In the genomic region with DNA sequence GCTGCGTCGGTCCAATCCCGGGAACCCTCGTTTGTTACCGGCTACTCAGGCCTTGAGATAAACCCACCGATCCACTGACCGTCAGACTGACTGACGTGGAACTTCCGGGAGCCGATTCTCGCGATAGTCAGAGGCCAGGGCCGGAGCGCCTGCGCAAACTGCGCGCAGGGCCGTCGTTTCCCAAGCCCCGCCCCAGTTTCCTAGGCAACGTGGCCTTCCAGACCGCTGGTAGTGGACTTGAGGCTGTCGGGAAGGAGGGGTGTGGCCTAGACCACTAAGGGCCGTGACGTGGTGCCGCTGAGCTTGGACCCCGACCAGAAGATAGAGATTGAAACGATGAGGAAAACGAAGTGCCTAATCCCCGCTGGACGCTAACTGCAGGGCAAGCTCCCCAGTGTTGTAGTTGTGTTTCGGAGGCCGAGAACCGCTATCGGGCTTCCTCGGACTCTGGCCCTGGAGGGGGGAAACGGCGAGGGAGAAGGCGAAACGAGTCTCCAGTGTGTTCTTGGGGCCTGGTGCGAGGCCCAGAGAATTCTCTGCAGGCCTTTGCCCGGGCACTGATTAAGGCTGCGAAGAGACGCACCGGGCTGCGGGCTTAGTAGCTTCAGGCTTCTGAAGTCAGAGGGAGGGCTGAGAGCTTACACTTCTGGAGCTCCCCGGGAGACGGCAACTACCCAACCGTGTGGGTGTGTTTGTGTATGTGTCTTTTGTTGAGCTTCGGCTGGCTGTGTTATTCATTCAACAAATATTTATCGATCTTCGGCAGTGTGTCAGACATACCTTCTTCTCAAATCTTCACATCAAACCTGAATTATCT, we compare ENCODE assay signal across 1 cellular context.
TF ChIP-seq lines count a peak whose summit lies in the region.

COPB2 (minus strand) TSS at position 96 of the 817 bp plus-strand sequence. CDS start 97 bp downstream, outside the sequence.

TF ChIP-seq in K562, 482 proteins besides CTCF, POLR2A, EP300 and RAD21 (continued from another document and continues in another):
- TF ChIP-seq, protein P1, sequence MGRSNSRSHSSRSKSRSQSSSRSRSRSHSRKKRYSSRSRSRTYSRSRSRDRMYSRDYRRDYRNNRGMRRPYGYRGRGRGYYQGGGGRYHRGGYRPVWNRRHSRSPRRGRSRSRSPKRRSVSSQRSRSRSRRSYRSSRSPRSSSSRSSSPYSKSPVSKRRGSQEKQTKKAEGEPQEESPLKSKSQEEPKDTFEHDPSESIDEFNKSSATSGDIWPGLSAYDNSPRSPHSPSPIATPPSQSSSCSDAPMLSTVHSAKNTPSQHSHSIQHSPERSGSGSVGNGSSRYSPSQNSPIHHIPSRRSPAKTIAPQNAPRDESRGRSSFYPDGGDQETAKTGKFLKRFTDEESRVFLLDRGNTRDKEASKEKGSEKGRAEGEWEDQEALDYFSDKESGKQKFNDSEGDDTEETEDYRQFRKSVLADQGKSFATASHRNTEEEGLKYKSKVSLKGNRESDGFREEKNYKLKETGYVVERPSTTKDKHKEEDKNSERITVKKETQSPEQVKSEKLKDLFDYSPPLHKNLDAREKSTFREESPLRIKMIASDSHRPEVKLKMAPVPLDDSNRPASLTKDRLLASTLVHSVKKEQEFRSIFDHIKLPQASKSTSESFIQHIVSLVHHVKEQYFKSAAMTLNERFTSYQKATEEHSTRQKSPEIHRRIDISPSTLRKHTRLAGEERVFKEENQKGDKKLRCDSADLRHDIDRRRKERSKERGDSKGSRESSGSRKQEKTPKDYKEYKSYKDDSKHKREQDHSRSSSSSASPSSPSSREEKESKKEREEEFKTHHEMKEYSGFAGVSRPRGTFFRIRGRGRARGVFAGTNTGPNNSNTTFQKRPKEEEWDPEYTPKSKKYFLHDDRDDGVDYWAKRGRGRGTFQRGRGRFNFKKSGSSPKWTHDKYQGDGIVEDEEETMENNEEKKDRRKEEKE (IDR thresholded peaks at IDR 0.05; ENCODE audit: borderline replicate concordance in 1 of 2, control insufficient read depth in 1 of 2, low read depth in 2 of 2, low read length in 1 of 2): no peak
- TF ChIP-seq POLR2B (IDR thresholded peaks at IDR 0.05; ENCODE audit: low read depth, partially characterized antibody) (peak; percentile 87), KDM1A (IDR thresholded peaks at IDR 0.05) (no peak), CHCHD3 (CRISPR knock-in tag; IDR thresholded peaks at IDR 0.05) (no peak), BACH1 (tag; IDR thresholded peaks at IDR 0.05) (no peak), JUNB (CRISPR knock-in tag; conservative IDR thresholded peaks at IDR 0.05) (no peak), POU5F1 (IDR thresholded peaks at IDR 0.05; ENCODE audit: borderline replicate concordance, low read depth, low read length, partially characterized antibody) (no peak), KDM4B (IDR thresholded peaks at IDR 0.05; ENCODE audit: borderline replicate concordance in 2 of 2, low read depth in 1 of 2) (no peak; a peak in 1 of 4 replicates), HDAC3 (IDR thresholded peaks at IDR 0.05; ENCODE audit: borderline replicate concordance, partially characterized antibody) (peak; percentile 70), RBM15 (IDR thresholded peaks at IDR 0.05; ENCODE audit: insufficient read depth, low read length) (no peak), ATF7 (IDR thresholded peaks at IDR 0.05) (peak; percentile 86), FOXJ3 (CRISPR knock-in tag; IDR thresholded peaks at IDR 0.05) (no peak), ILF3 (IDR thresholded peaks at IDR 0.05; ENCODE audit: borderline replicate concordance) (no peak), CEBPG (CRISPR knock-in tag; IDR thresholded peaks at IDR 0.05) (no peak), CEBPG (tag; conservative IDR thresholded peaks at IDR 0.05 in 1 of 2, IDR thresholded peaks at IDR 0.05 in 1 of 2) (no peak), THRAP3 (IDR thresholded peaks at IDR 0.05; ENCODE audit: borderline replicate concordance) (no peak), SUPT5H (IDR thresholded peaks at IDR 0.05) (peak; percentile 95), KHSRP (IDR thresholded peaks at IDR 0.05) (no peak), EZH2 (IDR thresholded peaks at IDR 0.05; ENCODE audit: borderline replicate concordance, low read depth, low read length) (no peak), TCF15 (CRISPR knock-in tag; IDR thresholded peaks at IDR 0.05) (no peak), MAFK (IDR thresholded peaks at IDR 0.05; ENCODE audit: low read length) (no peak), TBP (optimal IDR thresholded peaks at IDR 0.05; ENCODE audit: low read depth, low read length) (peak; percentile 80), ZBED1 (IDR thresholded peaks at IDR 0.05) (0 out of 2 replicates have a peak, but pooled peaks have one; percentile 63), SRF (CRISPR knock-in tag; IDR thresholded peaks at IDR 0.05) (no peak; a peak in 1 of 4 replicates), MCM7 (IDR thresholded peaks at IDR 0.05) (no peak), ZNF511 (CRISPR knock-in tag; IDR thresholded peaks at IDR 0.05) (no peak; the same call in 1 of the 2 replicates), TCF7 (IDR thresholded peaks at IDR 0.05; ENCODE audit: borderline replicate concordance) (no peak), EHMT2 (IDR thresholded peaks at IDR 0.05) (no peak), ZBTB26 (CRISPR knock-in tag; IDR thresholded peaks at IDR 0.05) (no peak), NRF1 (conservative IDR thresholded peaks at IDR 0.05 in 1 of 2, IDR thresholded peaks at IDR 0.05 in 1 of 2) (peak; percentile 97 to 98), SP2 (IDR thresholded peaks at IDR 0.05; ENCODE audit: extremely low read depth, low read depth, low read length, poor library complexity, severe bottlenecking) (no peak), ARHGAP35 (IDR thresholded peaks at IDR 0.05; ENCODE audit: partially characterized antibody) (peak; percentile 95), ZNF780A (CRISPR knock-in tag; IDR thresholded peaks at IDR 0.05) (no peak), ZBTB1 (CRISPR knock-in tag; IDR thresholded peaks at IDR 0.05; ENCODE audit: borderline replicate concordance, low read depth) (no peak), BDP1 (IDR thresholded peaks at IDR 0.05; ENCODE audit: insufficient read depth, insufficient read length) (no peak), STAT5A (IDR thresholded peaks at IDR 0.05; ENCODE audit: borderline replicate concordance, low read length) (no peak), CXXC5 (CRISPR knock-in tag; IDR thresholded peaks at IDR 0.05) (peak; percentile 69), ATF1 (CRISPR knock-in tag; IDR thresholded peaks at IDR 0.05) (0 out of 2 replicates have a peak, but pooled peaks have one; percentile 2), ATF1 (tag; IDR thresholded peaks at IDR 0.05) (peak; percentile 95), ZNF3 (CRISPR knock-in tag; IDR thresholded peaks at IDR 0.05) (no peak), SPI1 (IDR thresholded peaks at IDR 0.05; ENCODE audit: borderline replicate concordance, low read depth, low read length) (no peak), SMC3 (conservative IDR thresholded peaks at IDR 0.05; ENCODE audit: insufficient read depth, low read depth, low read length) (no peak)
- TF ChIP-seq, protein P2, sequence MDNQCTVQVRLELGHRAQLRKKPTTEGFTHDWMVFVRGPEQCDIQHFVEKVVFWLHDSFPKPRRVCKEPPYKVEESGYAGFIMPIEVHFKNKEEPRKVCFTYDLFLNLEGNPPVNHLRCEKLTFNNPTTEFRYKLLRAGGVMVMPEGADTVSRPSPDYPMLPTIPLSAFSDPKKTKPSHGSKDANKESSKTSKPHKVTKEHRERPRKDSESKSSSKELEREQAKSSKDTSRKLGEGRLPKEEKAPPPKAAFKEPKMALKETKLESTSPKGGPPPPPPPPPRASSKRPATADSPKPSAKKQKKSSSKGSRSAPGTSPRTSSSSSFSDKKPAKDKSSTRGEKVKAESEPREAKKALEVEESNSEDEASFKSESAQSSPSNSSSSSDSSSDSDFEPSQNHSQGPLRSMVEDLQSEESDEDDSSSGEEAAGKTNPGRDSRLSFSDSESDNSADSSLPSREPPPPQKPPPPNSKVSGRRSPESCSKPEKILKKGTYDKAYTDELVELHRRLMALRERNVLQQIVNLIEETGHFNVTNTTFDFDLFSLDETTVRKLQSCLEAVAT (IDR thresholded peaks at IDR 0.05): peak; percentile 13 to 64; a peak in 2 of 4 replicates
- TF ChIP-seq, protein P3, sequence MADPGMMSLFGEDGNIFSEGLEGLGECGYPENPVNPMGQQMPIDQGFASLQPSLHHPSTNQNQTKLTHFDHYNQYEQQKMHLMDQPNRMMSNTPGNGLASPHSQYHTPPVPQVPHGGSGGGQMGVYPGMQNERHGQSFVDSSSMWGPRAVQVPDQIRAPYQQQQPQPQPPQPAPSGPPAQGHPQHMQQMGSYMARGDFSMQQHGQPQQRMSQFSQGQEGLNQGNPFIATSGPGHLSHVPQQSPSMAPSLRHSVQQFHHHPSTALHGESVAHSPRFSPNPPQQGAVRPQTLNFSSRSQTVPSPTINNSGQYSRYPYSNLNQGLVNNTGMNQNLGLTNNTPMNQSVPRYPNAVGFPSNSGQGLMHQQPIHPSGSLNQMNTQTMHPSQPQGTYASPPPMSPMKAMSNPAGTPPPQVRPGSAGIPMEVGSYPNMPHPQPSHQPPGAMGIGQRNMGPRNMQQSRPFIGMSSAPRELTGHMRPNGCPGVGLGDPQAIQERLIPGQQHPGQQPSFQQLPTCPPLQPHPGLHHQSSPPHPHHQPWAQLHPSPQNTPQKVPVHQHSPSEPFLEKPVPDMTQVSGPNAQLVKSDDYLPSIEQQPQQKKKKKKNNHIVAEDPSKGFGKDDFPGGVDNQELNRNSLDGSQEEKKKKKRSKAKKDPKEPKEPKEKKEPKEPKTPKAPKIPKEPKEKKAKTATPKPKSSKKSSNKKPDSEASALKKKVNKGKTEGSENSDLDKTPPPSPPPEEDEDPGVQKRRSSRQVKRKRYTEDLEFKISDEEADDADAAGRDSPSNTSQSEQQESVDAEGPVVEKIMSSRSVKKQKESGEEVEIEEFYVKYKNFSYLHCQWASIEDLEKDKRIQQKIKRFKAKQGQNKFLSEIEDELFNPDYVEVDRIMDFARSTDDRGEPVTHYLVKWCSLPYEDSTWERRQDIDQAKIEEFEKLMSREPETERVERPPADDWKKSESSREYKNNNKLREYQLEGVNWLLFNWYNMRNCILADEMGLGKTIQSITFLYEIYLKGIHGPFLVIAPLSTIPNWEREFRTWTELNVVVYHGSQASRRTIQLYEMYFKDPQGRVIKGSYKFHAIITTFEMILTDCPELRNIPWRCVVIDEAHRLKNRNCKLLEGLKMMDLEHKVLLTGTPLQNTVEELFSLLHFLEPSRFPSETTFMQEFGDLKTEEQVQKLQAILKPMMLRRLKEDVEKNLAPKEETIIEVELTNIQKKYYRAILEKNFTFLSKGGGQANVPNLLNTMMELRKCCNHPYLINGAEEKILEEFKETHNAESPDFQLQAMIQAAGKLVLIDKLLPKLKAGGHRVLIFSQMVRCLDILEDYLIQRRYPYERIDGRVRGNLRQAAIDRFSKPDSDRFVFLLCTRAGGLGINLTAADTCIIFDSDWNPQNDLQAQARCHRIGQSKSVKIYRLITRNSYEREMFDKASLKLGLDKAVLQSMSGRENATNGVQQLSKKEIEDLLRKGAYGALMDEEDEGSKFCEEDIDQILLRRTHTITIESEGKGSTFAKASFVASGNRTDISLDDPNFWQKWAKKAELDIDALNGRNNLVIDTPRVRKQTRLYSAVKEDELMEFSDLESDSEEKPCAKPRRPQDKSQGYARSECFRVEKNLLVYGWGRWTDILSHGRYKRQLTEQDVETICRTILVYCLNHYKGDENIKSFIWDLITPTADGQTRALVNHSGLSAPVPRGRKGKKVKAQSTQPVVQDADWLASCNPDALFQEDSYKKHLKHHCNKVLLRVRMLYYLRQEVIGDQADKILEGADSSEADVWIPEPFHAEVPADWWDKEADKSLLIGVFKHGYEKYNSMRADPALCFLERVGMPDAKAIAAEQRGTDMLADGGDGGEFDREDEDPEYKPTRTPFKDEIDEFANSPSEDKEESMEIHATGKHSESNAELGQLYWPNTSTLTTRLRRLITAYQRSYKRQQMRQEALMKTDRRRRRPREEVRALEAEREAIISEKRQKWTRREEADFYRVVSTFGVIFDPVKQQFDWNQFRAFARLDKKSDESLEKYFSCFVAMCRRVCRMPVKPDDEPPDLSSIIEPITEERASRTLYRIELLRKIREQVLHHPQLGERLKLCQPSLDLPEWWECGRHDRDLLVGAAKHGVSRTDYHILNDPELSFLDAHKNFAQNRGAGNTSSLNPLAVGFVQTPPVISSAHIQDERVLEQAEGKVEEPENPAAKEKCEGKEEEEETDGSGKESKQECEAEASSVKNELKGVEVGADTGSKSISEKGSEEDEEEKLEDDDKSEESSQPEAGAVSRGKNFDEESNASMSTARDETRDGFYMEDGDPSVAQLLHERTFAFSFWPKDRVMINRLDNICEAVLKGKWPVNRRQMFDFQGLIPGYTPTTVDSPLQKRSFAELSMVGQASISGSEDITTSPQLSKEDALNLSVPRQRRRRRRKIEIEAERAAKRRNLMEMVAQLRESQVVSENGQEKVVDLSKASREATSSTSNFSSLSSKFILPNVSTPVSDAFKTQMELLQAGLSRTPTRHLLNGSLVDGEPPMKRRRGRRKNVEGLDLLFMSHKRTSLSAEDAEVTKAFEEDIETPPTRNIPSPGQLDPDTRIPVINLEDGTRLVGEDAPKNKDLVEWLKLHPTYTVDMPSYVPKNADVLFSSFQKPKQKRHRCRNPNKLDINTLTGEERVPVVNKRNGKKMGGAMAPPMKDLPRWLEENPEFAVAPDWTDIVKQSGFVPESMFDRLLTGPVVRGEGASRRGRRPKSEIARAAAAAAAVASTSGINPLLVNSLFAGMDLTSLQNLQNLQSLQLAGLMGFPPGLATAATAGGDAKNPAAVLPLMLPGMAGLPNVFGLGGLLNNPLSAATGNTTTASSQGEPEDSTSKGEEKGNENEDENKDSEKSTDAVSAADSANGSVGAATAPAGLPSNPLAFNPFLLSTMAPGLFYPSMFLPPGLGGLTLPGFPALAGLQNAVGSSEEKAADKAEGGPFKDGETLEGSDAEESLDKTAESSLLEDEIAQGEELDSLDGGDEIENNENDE (IDR thresholded peaks at IDR 0.05; ENCODE audit: low read depth, low read length): no peak
